ENCODE assay signal across 1 cellular context in the genomic region with DNA sequence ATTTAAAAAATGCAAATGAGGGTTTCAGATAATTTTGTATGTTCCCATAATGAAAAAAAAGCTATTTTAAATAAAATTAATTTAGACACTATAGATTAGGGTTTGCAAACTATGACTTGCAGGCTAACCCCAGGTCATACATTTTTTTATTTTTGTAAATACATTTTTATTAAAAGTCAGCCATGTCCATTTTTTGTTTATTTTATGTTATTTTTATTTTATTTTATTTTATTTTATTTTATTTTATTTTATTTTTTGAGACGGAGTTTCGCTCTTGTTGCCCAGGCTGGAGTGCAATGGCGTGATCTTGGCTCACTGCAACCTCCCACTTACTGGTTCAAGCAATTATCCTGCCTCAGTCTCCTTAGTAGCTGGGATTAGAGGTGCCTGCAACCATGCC.
TF ChIP-seq lines count a peak whose summit lies in the region.

No MANE protein-coding gene starts in this region.

TF ChIP-seq in SK-N-SH, 30 proteins besides CTCF, POLR2A, EP300 and RAD21 (continued from another document):
- TF ChIP-seq, protein P1, sequence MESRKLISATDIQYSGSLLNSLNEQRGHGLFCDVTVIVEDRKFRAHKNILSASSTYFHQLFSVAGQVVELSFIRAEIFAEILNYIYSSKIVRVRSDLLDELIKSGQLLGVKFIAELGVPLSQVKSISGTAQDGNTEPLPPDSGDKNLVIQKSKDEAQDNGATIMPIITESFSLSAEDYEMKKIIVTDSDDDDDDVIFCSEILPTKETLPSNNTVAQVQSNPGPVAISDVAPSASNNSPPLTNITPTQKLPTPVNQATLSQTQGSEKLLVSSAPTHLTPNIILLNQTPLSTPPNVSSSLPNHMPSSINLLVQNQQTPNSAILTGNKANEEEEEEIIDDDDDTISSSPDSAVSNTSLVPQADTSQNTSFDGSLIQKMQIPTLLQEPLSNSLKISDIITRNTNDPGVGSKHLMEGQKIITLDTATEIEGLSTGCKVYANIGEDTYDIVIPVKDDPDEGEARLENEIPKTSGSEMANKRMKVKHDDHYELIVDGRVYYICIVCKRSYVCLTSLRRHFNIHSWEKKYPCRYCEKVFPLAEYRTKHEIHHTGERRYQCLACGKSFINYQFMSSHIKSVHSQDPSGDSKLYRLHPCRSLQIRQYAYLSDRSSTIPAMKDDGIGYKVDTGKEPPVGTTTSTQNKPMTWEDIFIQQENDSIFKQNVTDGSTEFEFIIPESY (IDR thresholded peaks at IDR 0.05; ENCODE audit: borderline replicate concordance, low read depth), result no peak
- TF ChIP-seq NFIC (IDR thresholded peaks at IDR 0.05; ENCODE audit: borderline replicate concordance) (no peak), POLR2AphosphoS5 (IDR thresholded peaks at IDR 0.05; ENCODE audit: low read depth, low read length) (no peak), RXRA (IDR thresholded peaks at IDR 0.05; ENCODE audit: borderline replicate concordance, low read depth) (no peak), TEAD4 (IDR thresholded peaks at IDR 0.05; ENCODE audit: borderline replicate concordance, insufficient read depth) (no peak), TAF1 (IDR thresholded peaks at IDR 0.05; ENCODE audit: borderline replicate concordance, low read depth, low read length) (no peak), FOXJ3 (CRISPR knock-in tag; IDR thresholded peaks at IDR 0.05) (no peak), JUND (IDR thresholded peaks at IDR 0.05) (no peak), ELF1 (IDR thresholded peaks at IDR 0.05) (no peak), YY1 (IDR thresholded peaks at IDR 0.05; ENCODE audit: low read depth) (no peak), IRF3 (IDR thresholded peaks at IDR 0.05; ENCODE audit: low read depth, low read length) (no peak), TCF12 (IDR thresholded peaks at IDR 0.05) (no peak), NRF1 (IDR thresholded peaks at IDR 0.05; ENCODE audit: low read depth, low read length) (no peak), RFX5 (IDR thresholded peaks at IDR 0.05; ENCODE audit: low read length) (no peak), GATA2 (CRISPR knock-in tag; IDR thresholded peaks at IDR 0.05) (no peak), RCOR1 (IDR thresholded peaks at IDR 0.05; ENCODE audit: low read length) (no peak)
- TF ChIP-seq, protein P2, sequence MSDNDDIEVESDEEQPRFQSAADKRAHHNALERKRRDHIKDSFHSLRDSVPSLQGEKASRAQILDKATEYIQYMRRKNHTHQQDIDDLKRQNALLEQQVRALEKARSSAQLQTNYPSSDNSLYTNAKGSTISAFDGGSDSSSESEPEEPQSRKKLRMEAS (IDR thresholded peaks at IDR 0.05; ENCODE audit: low read depth), result no peak
